1 cellular context compared by ENCODE assay signal in the genomic region with DNA sequence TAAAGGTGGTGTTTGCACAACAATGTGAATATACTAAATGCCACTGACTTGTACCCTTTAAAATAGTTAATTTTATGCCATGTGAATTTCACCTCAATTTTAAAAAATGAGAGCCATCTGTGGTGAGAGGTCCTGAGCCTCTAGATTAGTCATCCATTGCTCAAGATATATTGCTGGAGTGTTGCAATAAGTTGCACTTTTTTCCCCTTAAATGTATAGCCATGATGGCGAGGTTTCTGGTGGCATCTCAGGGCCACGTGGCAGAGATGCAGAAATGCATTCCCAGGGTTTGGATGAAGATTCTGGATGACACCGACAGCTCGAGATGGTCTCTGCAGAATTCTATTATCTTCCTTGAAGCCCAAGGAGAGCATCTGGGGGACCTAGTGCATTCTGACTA.
TF ChIP-seq lines count a peak whose summit lies in the region.

No MANE protein-coding gene starts in this region.

TF ChIP-seq in K562, 482 proteins besides CTCF, POLR2A, EP300 and RAD21:
- TF ChIP-seq, protein P1, sequence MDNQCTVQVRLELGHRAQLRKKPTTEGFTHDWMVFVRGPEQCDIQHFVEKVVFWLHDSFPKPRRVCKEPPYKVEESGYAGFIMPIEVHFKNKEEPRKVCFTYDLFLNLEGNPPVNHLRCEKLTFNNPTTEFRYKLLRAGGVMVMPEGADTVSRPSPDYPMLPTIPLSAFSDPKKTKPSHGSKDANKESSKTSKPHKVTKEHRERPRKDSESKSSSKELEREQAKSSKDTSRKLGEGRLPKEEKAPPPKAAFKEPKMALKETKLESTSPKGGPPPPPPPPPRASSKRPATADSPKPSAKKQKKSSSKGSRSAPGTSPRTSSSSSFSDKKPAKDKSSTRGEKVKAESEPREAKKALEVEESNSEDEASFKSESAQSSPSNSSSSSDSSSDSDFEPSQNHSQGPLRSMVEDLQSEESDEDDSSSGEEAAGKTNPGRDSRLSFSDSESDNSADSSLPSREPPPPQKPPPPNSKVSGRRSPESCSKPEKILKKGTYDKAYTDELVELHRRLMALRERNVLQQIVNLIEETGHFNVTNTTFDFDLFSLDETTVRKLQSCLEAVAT (IDR thresholded peaks at IDR 0.05) = no peak
- TF ChIP-seq, protein P2, sequence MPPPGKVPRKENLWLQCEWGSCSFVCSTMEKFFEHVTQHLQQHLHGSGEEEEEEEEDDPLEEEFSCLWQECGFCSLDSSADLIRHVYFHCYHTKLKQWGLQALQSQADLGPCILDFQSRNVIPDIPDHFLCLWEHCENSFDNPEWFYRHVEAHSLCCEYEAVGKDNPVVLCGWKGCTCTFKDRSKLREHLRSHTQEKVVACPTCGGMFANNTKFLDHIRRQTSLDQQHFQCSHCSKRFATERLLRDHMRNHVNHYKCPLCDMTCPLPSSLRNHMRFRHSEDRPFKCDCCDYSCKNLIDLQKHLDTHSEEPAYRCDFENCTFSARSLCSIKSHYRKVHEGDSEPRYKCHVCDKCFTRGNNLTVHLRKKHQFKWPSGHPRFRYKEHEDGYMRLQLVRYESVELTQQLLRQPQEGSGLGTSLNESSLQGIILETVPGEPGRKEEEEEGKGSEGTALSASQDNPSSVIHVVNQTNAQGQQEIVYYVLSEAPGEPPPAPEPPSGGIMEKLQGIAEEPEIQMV (tag; conservative IDR thresholded peaks at IDR 0.05; ENCODE audit: low read depth) = no peak
- 0 out of 2 replicates have a peak, but pooled peaks have one; percentile 36 for TF ChIP-seq FOSL1 (tag; conservative IDR thresholded peaks at IDR 0.05)
- TF ChIP-seq TARDBP (IDR thresholded peaks at IDR 0.05) = no peak
- TF ChIP-seq HDAC6 (IDR thresholded peaks at IDR 0.05; ENCODE audit: low read depth, low read length) = no peak
- TF ChIP-seq, protein P3, sequence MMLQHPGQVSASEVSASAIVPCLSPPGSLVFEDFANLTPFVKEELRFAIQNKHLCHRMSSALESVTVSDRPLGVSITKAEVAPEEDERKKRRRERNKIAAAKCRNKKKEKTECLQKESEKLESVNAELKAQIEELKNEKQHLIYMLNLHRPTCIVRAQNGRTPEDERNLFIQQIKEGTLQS (IDR thresholded peaks at IDR 0.05) = 0 out of 2 replicates have a peak, but pooled peaks have one; percentile 9
- TF ChIP-seq, protein P3 (CRISPR knock-in tag; conservative IDR thresholded peaks at IDR 0.05) = no peak
- no peak for TF ChIP-seq MEF2D (tag; conservative IDR thresholded peaks at IDR 0.05; ENCODE audit: low read depth)
- no peak for TF ChIP-seq TEAD4 (IDR thresholded peaks at IDR 0.05; ENCODE audit: low read length)
- TF ChIP-seq TEAD4 (CRISPR knock-in tag; IDR thresholded peaks at IDR 0.05; ENCODE audit: borderline replicate concordance) = no peak
- TF ChIP-seq CEBPG (CRISPR knock-in tag; IDR thresholded peaks at IDR 0.05) = peak; percentile 13; the same call in 1 of the 2 replicates
- peak in 1 of 2 experiments; percentile 75; a peak in 1 of 4 replicates for TF ChIP-seq CEBPG (tag; conservative IDR thresholded peaks at IDR 0.05 in 1 of 2, IDR thresholded peaks at IDR 0.05 in 1 of 2)
- peak; percentile 64 for TF ChIP-seq CEBPB (tag; IDR thresholded peaks at IDR 0.05)
